Comparison of ENCODE assay signal across 29 cellular contexts in the genomic region with DNA sequence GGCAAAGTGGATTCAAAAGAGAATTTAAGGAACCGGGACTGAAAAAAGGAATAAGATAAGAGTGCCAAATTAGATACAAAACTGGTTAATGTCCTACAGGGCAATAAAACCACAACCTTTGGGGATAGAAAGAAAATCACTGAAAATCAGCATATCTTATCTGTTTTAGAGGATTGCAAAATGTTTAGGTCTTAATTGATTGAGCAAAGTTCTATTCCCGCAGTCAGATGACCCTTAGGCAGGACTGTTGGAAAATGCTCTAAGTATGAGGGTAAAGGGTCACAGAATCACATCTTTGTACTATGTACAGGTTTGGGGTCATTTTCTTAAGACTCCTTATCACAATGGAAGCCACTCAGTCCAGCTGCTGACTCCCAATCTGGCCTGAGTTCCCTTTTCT.
"Had no signal": no experiment of that assay in that cellular context is flagged by ENCODE, and none has a peak within 500 bp of the region (broad histone marks: within the 10 kb centered on the region; RNA-seq: fewer than 3 reads in every experiment).

No MANE protein-coding gene starts in this region.

- H3K9me3 ChIP-seq: ovary, psoas muscle, stomach, suprapubic skin, testis, tibial artery, transverse colon, upper lobe of right lung, uterus had no signal

- H3K27ac Mint-ChIP-seq: naive thymus-derived CD4-positive, alpha-beta T cell; natural killer cell; nephron; neural progenitor cell; progenitor cell of endocrine pancreas; stimulated activated effector memory CD8-positive, alpha-beta T cell treated with anti-CD3 and anti-CD28 coated beads, Interleukin-12 subunit alpha, Interleukin-12 subunit beta, amount 100 ng/mL, for 72 hours; stimulated activated naive B cell treated with anti-CD40 and anti-IgM and Interleukin-4, amounts not matched to agents 10 μg/mL and 1 μg/mL and 100 μg/mL, for 72 hours; stimulated activated naive CD8-positive, alpha-beta T cell treated with anti-CD3 and anti-CD28 coated beads, Interleukin-15, Interleukin-2, amounts not matched to agents 100 ng/mL and 50 ng/mL, for 24 hours; type B pancreatic cell had no signal

- H3K27me3 ChIP-seq: neural progenitor cell, ovary, testis, upper lobe of right lung, uterus had no signal

- DNase-seq: naive thymus-derived CD4-positive, alpha-beta T cell; natural killer cell; occipital lobe; ovary; posterior cingulate gyrus; psoas muscle; right cardiac atrium; stimulated activated CD4-positive, alpha-beta T cell treated with anti-CD3 and anti-CD28 coated beads, Interleukin-15, amount 100 ng/mL, for 24 hours; stimulated activated CD4-positive, alpha-beta T cell treated with anti-CD3 and anti-CD28 coated beads, Interleukin-2, amount 100 ng/mL, for 24 hours; stimulated activated CD4-positive, alpha-beta T cell treated with anti-CD3 and anti-CD28 coated beads, Interleukin-2, amount 100 ng/mL, for 48 hours; stimulated activated CD4-positive, alpha-beta T cell treated with anti-CD3 and anti-CD28 coated beads, Interleukin-4, amount 100 ng/mL, for 24 hours; stimulated activated naive B cell treated with anti-CD40 and anti-IgM and Interleukin-4, amounts not matched to agents 10 μg/mL and 1 μg/mL and 100 μg/mL, for 72 hours; stimulated activated naive CD4-positive, alpha-beta T cell treated with Interleukin-2 at 50 U/mL for 16 hours; stomach; testis; tibial artery; transverse colon; upper lobe of right lung; uterus had no signal

- H3K4me3 ChIP-seq: neural progenitor cell, ovary, psoas muscle, skin epidermis, stomach, suprapubic skin, testis, tibial artery, transverse colon, upper lobe of right lung, uterus had no signal

- ATAC-seq: naive thymus-derived CD4-positive, alpha-beta T cell; natural killer cell; psoas muscle; right cardiac atrium; sciatic nerve; stimulated activated effector memory CD8-positive, alpha-beta T cell treated with anti-CD3 and anti-CD28 coated beads, Interleukin-12 subunit alpha, Interleukin-12 subunit beta, amount 100 ng/mL, for 72 hours; stimulated activated naive B cell treated with anti-CD40 and anti-IgM and Interleukin-4, amounts not matched to agents 10 μg/mL and 1 μg/mL and 100 μg/mL, for 72 hours; upper lobe of right lung had no signal

- H3K36me3 ChIP-seq: neural progenitor cell, ovary, stomach, suprapubic skin, tibial artery, transverse colon, upper lobe of right lung, uterus had no signal

- H3K9me3 Mint-ChIP-seq: natural killer cell; nephron; neural progenitor cell; stimulated activated effector memory CD8-positive, alpha-beta T cell treated with anti-CD3 and anti-CD28 coated beads, Interleukin-12 subunit alpha, Interleukin-12 subunit beta, amount 100 ng/mL, for 72 hours; stimulated activated naive CD8-positive, alpha-beta T cell treated with anti-CD3 and anti-CD28 coated beads, Interleukin-15, Interleukin-2, amounts not matched to agents 100 ng/mL and 50 ng/mL, for 24 hours had no signal

- H3K4me3 Mint-ChIP-seq: naive thymus-derived CD4-positive, alpha-beta T cell; natural killer cell; nephron; neural progenitor cell; stimulated activated effector memory CD8-positive, alpha-beta T cell treated with anti-CD3 and anti-CD28 coated beads, Interleukin-12 subunit alpha, Interleukin-12 subunit beta, amount 100 ng/mL, for 72 hours; stimulated activated naive B cell treated with anti-CD40 and anti-IgM and Interleukin-4, amounts not matched to agents 10 μg/mL and 1 μg/mL and 100 μg/mL, for 72 hours; stimulated activated naive CD8-positive, alpha-beta T cell treated with anti-CD3 and anti-CD28 coated beads, Interleukin-15, Interleukin-2, amounts not matched to agents 100 ng/mL and 50 ng/mL, for 24 hours; type B pancreatic cell had no signal

- H3K36me3 Mint-ChIP-seq: naive thymus-derived CD4-positive, alpha-beta T cell; natural killer cell; neural progenitor cell; stimulated activated naive B cell treated with anti-CD40 and anti-IgM and Interleukin-4, amounts not matched to agents 10 μg/mL and 1 μg/mL and 100 μg/mL, for 72 hours; type B pancreatic cell had no signal

- H3K4me1 ChIP-seq: neural progenitor cell, parathyroid adenoma, psoas muscle, suprapubic skin, testis, tibial artery, transverse colon, upper lobe of right lung, uterus had no signal

- H3K4me1 Mint-ChIP-seq: nephron, neural progenitor cell had no signal

- H3K27ac ChIP-seq: neural progenitor cell, ovary, parathyroid adenoma, psoas muscle, skin epidermis, stomach, suprapubic skin, testis, tibial artery, transverse colon, upper lobe of right lung, uterus had no signal
